ENCODE assay signal across 27 cellular contexts in genomic region chr13:101911752-101912151, GRCh38.
"Had no signal": no experiment of that assay in that cellular context is flagged by ENCODE, and none has a peak within 500 bp of the region (broad histone marks: within the 10 kb centered on the region; RNA-seq: fewer than 3 reads in every experiment).

No MANE protein-coding gene starts in this region.

- H3K27ac ChIP-seq: neural progenitor cell, ovary, parathyroid adenoma, psoas muscle, skin epidermis, spleen, suprapubic skin, testis, tibial artery, transverse colon, upper lobe of right lung, uterus had no signal

- H3K36me3 ChIP-seq: neural progenitor cell, ovary, spleen, suprapubic skin, tibial artery, transverse colon, upper lobe of right lung, uterus had no signal

- H3K9me3 ChIP-seq: ovary, psoas muscle, suprapubic skin, testis, tibial artery, transverse colon, upper lobe of right lung, uterus had no signal

- H3K4me2 ChIP-seq: neural progenitor cell, smooth muscle cell had no signal

- H3K27me3 ChIP-seq: ovary had no signal

- H3K9ac ChIP-seq: neural progenitor cell, parathyroid adenoma had no signal

- H3K4me3 ChIP-seq: neural progenitor cell, ovary, psoas muscle, skin epidermis, smooth muscle cell, spleen, suprapubic skin, testis, tibial artery, transverse colon, upper lobe of right lung, uterus had no signal

- DNase-seq: naive thymus-derived CD8-positive, alpha-beta T cell; nephron progenitor cell; occipital lobe; ovary; posterior cingulate gyrus; psoas muscle; right cardiac atrium; spleen; stimulated activated CD4-positive, alpha-beta T cell treated with anti-CD3 and anti-CD28 coated beads, Interleukin-12 subunit alpha, Interleukin-12 subunit beta, amount 100 ng/mL, for 4 hours; stimulated activated CD4-positive, alpha-beta T cell treated with anti-CD3 and anti-CD28 coated beads, Interleukin-1b, Interleukin-23, amount 100 ng/mL, for 48 hours; stimulated activated CD4-positive, alpha-beta T cell treated with anti-CD3 and anti-CD28 coated beads, Interleukin-4, amount 100 ng/mL, for 1 hour; stimulated activated CD4-positive, alpha-beta T cell treated with anti-CD3 and anti-CD28 coated beads, Interleukin-4, amount 100 ng/mL, for 4 hours; stimulated activated CD8-positive, alpha-beta memory T cell treated with anti-CD3 and anti-CD28 coated beads, Interleukin-4, amount 100 ng/mL, for 48 hours; stimulated activated naive CD4-positive, alpha-beta T cell; stimulated activated naive CD8-positive, alpha-beta T cell treated with anti-CD3 and anti-CD28 coated beads, Interleukin-15, amount 100 ng/mL, for 72 hours; stimulated activated naive CD8-positive, alpha-beta T cell treated with anti-CD3 and anti-CD28 coated beads, Interleukin-15, Interleukin-2, amounts not matched to agents 100 U/mL and 50 U/mL, for 24 hours; substantia nigra; testis; tibial artery; transverse colon; upper lobe of right lung; uterus had no signal

- H3K79me2 ChIP-seq: parathyroid adenoma had no signal

- H2AFZ ChIP-seq: neural progenitor cell, parathyroid adenoma had no signal
